15 cellular contexts compared by ENCODE assay signal in genomic region chr6:44062105-44062770, GRCh38.
DNase-seq lines count a peak whose midpoint lies in the region; ATAC-seq and TF ChIP-seq lines count a peak whose summit lies in the region.
"Had no signal": no experiment of that assay in that cellular context is flagged by ENCODE, and none has a peak within 500 bp of the region (broad histone marks: within the 10 kb centered on the region; RNA-seq: fewer than 3 reads in every experiment).

No MANE protein-coding gene starts in this region.

- ATAC-seq in RWPE2 (ENCODE audit: low read depth) (no peak), GM21526 (IDR thresholded peaks at IDR 0.05; ENCODE audit: low FRiP score, unreplicated experiment) (no peak), GM18517 (IDR thresholded peaks at IDR 0.05; ENCODE audit: unreplicated experiment) (no peak)

- H3K27ac Mint-ChIP-seq in CD14-positive monocyte, result peak overlapping the region; percentile 57 to 100 (median 100)
- H3K27ac Mint-ChIP-seq: activated naive CD8-positive, alpha-beta T cell treated with anti-CD3 and anti-CD28 coated beads, Interleukin-2, amount 10 ng/mL, durations not matched to agents 7 days and 5 days; activated T-cell treated with anti-CD3 and anti-CD28 coated beads, Interleukin-2, amount 50 U/mL, for 24 hours had no signal

- H4K20me1 ChIP-seq in osteoblast (ENCODE audit: insufficient read depth, low read length), result no peaks in the 10 kb centered on the region

- TF ChIP-seq CTCF in CD14-positive monocyte (IDR thresholded peaks at IDR 0.05) (no peak), RWPE2 (IDR thresholded peaks at IDR 0.05; ENCODE audit: poor library complexity, severe bottlenecking) (no peak), esophagus muscularis mucosa (IDR thresholded peaks at IDR 0.05) (no peak), osteoblast (IDR thresholded peaks at IDR 0.05; ENCODE audit: extremely low read depth, low read depth, low read length) (no peak)

- H3K27ac ChIP-seq in RWPE2 (ENCODE audit: poor library complexity, severe bottlenecking), result peak overlapping the region; percentile 98
- peak overlapping the region; percentile 32 to 79 (median 66) for H3K27ac ChIP-seq in esophagus muscularis mucosa (replicated peaks in 1 of 4)
- H3K27ac ChIP-seq in osteoblast (ENCODE audit: low read depth, low read length), result peak overlapping the region; percentile 99

- intact Hi-C loops in CD14-positive monocyte (cut with micrococcal nuclease) (no loop called here), esophagus muscularis mucosa (cut with DNase I) (no loop called here)

- TF ChIP-seq EP300 in esophagus muscularis mucosa (IDR thresholded peaks at IDR 0.05), result no peak

- peaks cover 4 to 8% of the 10 kb centered on the region in 2 donors for H3K36me3 Mint-ChIP-seq in CD14-positive monocyte

- no peak for DNase-seq in CD14-positive monocyte (ENCODE audit: low spot score)
- DNase-seq in RWPE2 (ENCODE audit: low spot score), result no peak
- DNase-seq in esophagus muscularis mucosa (ENCODE audit: extremely low spot score), result no peak
- DNase-seq in osteoblast (ENCODE audit: insufficient read length, low spot score, missing footprints), result no peak
- no peak for DNase-seq in Kasumi-1 (lab: John Stamatoyannopoulos, UW)
- no peak for DNase-seq in DMS153 (lab: John Stamatoyannopoulos, UW)
- DNase-seq: caudate nucleus; effector memory CD4-positive, alpha-beta T cell; NCI-H2081; NCI-H526 had no signal

- no peaks in the 10 kb centered on the region for H3K79me2 ChIP-seq in osteoblast (ENCODE audit: insufficient read depth, low read length)

- no peak overlapping the region for H3K4me3 Mint-ChIP-seq in CD14-positive monocyte
- H3K4me3 Mint-ChIP-seq: activated naive CD8-positive, alpha-beta T cell treated with anti-CD3 and anti-CD28 coated beads, Interleukin-2, amount 10 ng/mL, durations not matched to agents 7 days and 5 days; activated T-cell treated with anti-CD3 and anti-CD28 coated beads, Interleukin-2, amount 50 U/mL, for 24 hours; nephron had no signal

- H3K4me2 ChIP-seq in osteoblast (ENCODE audit: insufficient read depth, low read length), result no peak overlapping the region

- H2AFZ ChIP-seq in osteoblast (ENCODE audit: low read length), result no peak overlapping the region

- no peaks in the 10 kb centered on the region for H3K27me3 ChIP-seq in RWPE2 (ENCODE audit: insufficient read depth, poor library complexity, severe bottlenecking)
- no peaks in the 10 kb centered on the region for H3K27me3 ChIP-seq in esophagus muscularis mucosa
- no peaks in the 10 kb centered on the region for H3K27me3 ChIP-seq in osteoblast (ENCODE audit: insufficient read depth, low read length)

- 68% methylated on average over 2 of the region's 3 CpGs for whole genome bisulfite sequencing in esophagus muscularis mucosa

- H3K27me3 Mint-ChIP-seq in CD14-positive monocyte (ENCODE audit: low read depth in 3 of 3), result peaks cover 5 to 14% (median 13%) of the 10 kb centered on the region in 3 donors

- peaks cover 70% of the 10 kb centered on the region for H3K4me1 ChIP-seq in RWPE2 (ENCODE audit: insufficient read depth, poor library complexity, severe bottlenecking)
- peaks cover 53 to 83% (median 77%) of the 10 kb centered on the region in 4 donors for H3K4me1 ChIP-seq in esophagus muscularis mucosa
- H3K4me1 ChIP-seq in osteoblast (ENCODE audit: insufficient read depth, low read length), result peaks cover 77% of the 10 kb centered on the region

- H3K4me3 ChIP-seq in RWPE2 (ENCODE audit: severe bottlenecking), result no peak overlapping the region
- no peak overlapping the region for H3K4me3 ChIP-seq in esophagus muscularis mucosa
- no peak overlapping the region for H3K4me3 ChIP-seq in osteoblast (ENCODE audit: insufficient read depth, low read length)

- H3K9me3 Mint-ChIP-seq in CD14-positive monocyte, result peaks cover 0 to 9% (median 0%) of the 10 kb centered on the region in 7 donors
- H3K9me3 Mint-ChIP-seq: activated naive CD8-positive, alpha-beta T cell treated with anti-CD3 and anti-CD28 coated beads, Interleukin-2, amount 10 ng/mL, durations not matched to agents 7 days and 5 days; nephron had no signal

- H3K36me3 ChIP-seq in RWPE2 (ENCODE audit: low read depth) (no peaks in the 10 kb centered on the region), esophagus muscularis mucosa (no peaks in the 10 kb centered on the region), osteoblast (ENCODE audit: insufficient read depth, low read length) (no peaks in the 10 kb centered on the region)

- H3K9me3 ChIP-seq in RWPE2 (ENCODE audit: severe bottlenecking) (no peaks in the 10 kb centered on the region), esophagus muscularis mucosa (no peaks in the 10 kb centered on the region), osteoblast (ENCODE audit: low read depth, low read length) (no peaks in the 10 kb centered on the region)

- no peak for TF ChIP-seq POLR2A in esophagus muscularis mucosa (IDR thresholded peaks at IDR 0.05; ENCODE audit: low read depth)

- H3K4me1 Mint-ChIP-seq in CD14-positive monocyte, result peaks cover 85% of the 10 kb centered on the region
